Comparison of ENCODE assay signal across 1 cellular context in genomic region chr10:62831346-62831745, GRCh38.
TF ChIP-seq lines count a peak whose summit lies in the region.

No MANE protein-coding gene starts in this region.

TF ChIP-seq in GM12878, 131 proteins besides CTCF, POLR2A, EP300 and RAD21 (continued from another document):
- no peak for TF ChIP-seq HSF1 (IDR thresholded peaks at IDR 0.05; ENCODE audit: low read depth, low read length)
- TF ChIP-seq JUNB (IDR thresholded peaks at IDR 0.05) = peak; percentile 95
- no peak for TF ChIP-seq NFXL1 (IDR thresholded peaks at IDR 0.05; ENCODE audit: borderline replicate concordance)
- TF ChIP-seq RELA (IDR thresholded peaks at IDR 0.05; ENCODE audit: borderline replicate concordance, partially characterized antibody) = no peak
- TF ChIP-seq SIX5 (IDR thresholded peaks at IDR 0.05; ENCODE audit: low read depth, low read length, severe bottlenecking) = no peak
- TF ChIP-seq KAT2A (conservative IDR thresholded peaks at IDR 0.05; ENCODE audit: control insufficient read depth, low read depth, low read length) = no peak
- TF ChIP-seq EED (IDR thresholded peaks at IDR 0.05; ENCODE audit: low read depth) = peak; percentile 98
- TF ChIP-seq EGR1 (IDR thresholded peaks at IDR 0.05; ENCODE audit: borderline replicate concordance in 1 of 2, low read depth in 2 of 2, low read length in 2 of 2) = no peak
- no peak for TF ChIP-seq JUND (IDR thresholded peaks at IDR 0.05; ENCODE audit: low read depth, low read length)
- no peak for TF ChIP-seq ATF3 (IDR thresholded peaks at IDR 0.05; ENCODE audit: borderline replicate concordance, extremely low read depth, low read depth, low read length)
- TF ChIP-seq CREM (IDR thresholded peaks at IDR 0.05; ENCODE audit: low read depth) = peak; percentile 68
